Comparison of ENCODE assay signal across 10 cellular contexts in genomic region chr6:42403831-42404230, GRCh38. TPM values are rescaled to one million over a fixed set of nuclear protein-coding genes. Genes with fewer than 3 reads are reported as not detected.
DNase-seq lines count a peak whose midpoint lies in the region; ATAC-seq and TF ChIP-seq lines count a peak whose summit lies in the region.
"Had no signal": no experiment of that assay in that cellular context is flagged by ENCODE, and none has a peak within 500 bp of the region (broad histone marks: within the 10 kb centered on the region; RNA-seq: fewer than 3 reads in every experiment).

No MANE protein-coding gene starts in this region.

- TF ChIP-seq POLR2A in testis (IDR thresholded peaks at IDR 0.05), result no peak

- peak overlapping the region; percentile 95 for H3K27ac Mint-ChIP-seq in activated naive CD4-positive, alpha-beta T cell treated with anti-CD3 and anti-CD28 coated beads, Interleukin-2, amount 50 U/mL, for 24 hours
- H3K27ac Mint-ChIP-seq in activated T-helper 17 cell treated with anti-CD3 and anti-CD28 coated beads, Interleukin-2, amount 50 U/mL, for 72 hours, result peak overlapping the region; percentile 58

- H3K27me3 Mint-ChIP-seq in activated naive CD4-positive, alpha-beta T cell treated with anti-CD3 and anti-CD28 coated beads, Interleukin-2, amount 50 U/mL, for 24 hours, result no peaks in the 10 kb centered on the region
- H3K27me3 Mint-ChIP-seq in activated T-helper 17 cell treated with anti-CD3 and anti-CD28 coated beads, Interleukin-2, amount 50 U/mL, for 72 hours, result no peaks in the 10 kb centered on the region

- peaks cover 26% of the 10 kb centered on the region for H3K4me1 ChIP-seq in testis

- H3K27me3 ChIP-seq in testis, result no peaks in the 10 kb centered on the region

- no peak overlapping the region for H3K4me3 ChIP-seq in testis

- 72 to 80% methylated on average over 4 to 5 of the region's 5 CpGs for WGBS in testis, 2 donors

- no peaks in the 10 kb centered on the region for H3K9me3 Mint-ChIP-seq in activated naive CD4-positive, alpha-beta T cell treated with anti-CD3 and anti-CD28 coated beads, Interleukin-2, amount 50 U/mL, for 24 hours
- no peaks in the 10 kb centered on the region for H3K9me3 Mint-ChIP-seq in activated T-helper 17 cell treated with anti-CD3 and anti-CD28 coated beads, Interleukin-2, amount 50 U/mL, for 72 hours
- H3K9me3 Mint-ChIP-seq: neural crest cell had no signal

- H3K36me3 ChIP-seq in testis (ENCODE audit: low read depth, missing control alignments), result no peaks in the 10 kb centered on the region

- H3K27ac ChIP-seq in testis, result no peak overlapping the region

- intact Hi-C loops in testis (cut with DNase I; ENCODE audit: low total_unique reads), result no loop called here

- no peak for TF ChIP-seq CTCF in testis (IDR thresholded peaks at IDR 0.05)

- peaks cover 79% of the 10 kb centered on the region for H3K4me1 Mint-ChIP-seq in activated naive CD4-positive, alpha-beta T cell treated with anti-CD3 and anti-CD28 coated beads, Interleukin-2, amount 50 U/mL, for 24 hours
- H3K4me1 Mint-ChIP-seq in activated T-helper 17 cell treated with anti-CD3 and anti-CD28 coated beads, Interleukin-2, amount 50 U/mL, for 72 hours, result peaks cover 44% of the 10 kb centered on the region

- H3K4me3 Mint-ChIP-seq in activated naive CD4-positive, alpha-beta T cell treated with anti-CD3 and anti-CD28 coated beads, Interleukin-2, amount 50 U/mL, for 24 hours, result peak overlapping the region; percentile 62
- peak overlapping the region; percentile 60 for H3K4me3 Mint-ChIP-seq in activated T-helper 17 cell treated with anti-CD3 and anti-CD28 coated beads, Interleukin-2, amount 50 U/mL, for 72 hours
- H3K4me3 Mint-ChIP-seq: neural crest cell had no signal

- no peak for DNase-seq in activated naive CD4-positive, alpha-beta T cell treated with anti-CD3 and anti-CD28 coated beads, Interleukin-2, amount 50 U/mL, for 16 hours
- DNase-seq in left lobe of liver (ENCODE audit: low spot score), result peak; percentile 33
- peak; percentile 12 for DNase-seq in testis
- no peak for DNase-seq in NCI-H2196 treated with DMSO at 0.1 percent for 48 hours (lab: John Stamatoyannopoulos, UW; ENCODE audit: unreplicated experiment)
- no peak for DNase-seq in cerebellum (ENCODE audit: low spot score)
- DNase-seq: NCI-H82 had no signal

- ATAC-seq in activated T-helper 17 cell treated with anti-CD3 and anti-CD28 coated beads, Interleukin-2, amount 50 U/mL, for 72 hours (replicated peaks), result no peak
- ATAC-seq in left lobe of liver (no peak), GM21737 (IDR thresholded peaks at IDR 0.05; ENCODE audit: unreplicated experiment) (no peak)

- peaks cover 2% of the 10 kb centered on the region for H3K36me3 Mint-ChIP-seq in activated naive CD4-positive, alpha-beta T cell treated with anti-CD3 and anti-CD28 coated beads, Interleukin-2, amount 50 U/mL, for 24 hours
- peaks cover 2% of the 10 kb centered on the region for H3K36me3 Mint-ChIP-seq in activated T-helper 17 cell treated with anti-CD3 and anti-CD28 coated beads, Interleukin-2, amount 50 U/mL, for 72 hours (ENCODE audit: low read depth)

- H3K9me3 ChIP-seq in testis, result no peaks in the 10 kb centered on the region

RNA-seq across cellular contexts. Expression of gene TRERF1, which starts 47.9 kb away (rescaled TPM):
- 10 to 100 TPM; 16.6 to 32.4 TPM for total RNA-seq in activated T-helper 17 cell treated with anti-CD3 and anti-CD28 coated beads, Interleukin-2, amount 50 U/mL, for 72 hours
- 0.58 TPM for total RNA-seq in left lobe of liver
- 10 to 100 TPM; 40.4 to 49.1 TPM for total RNA-seq in testis
- polyA plus RNA-seq in testis (ENCODE audit: insufficient read depth, low read depth, low replicate concordance), result 13.7 TPM
- 6.4 TPM for total RNA-seq in cerebellum

Comparison
In these comparisons a context has a peak if more than half of its experiments do, and no peak if none do; other contexts are left out.
1. DNase-seq: peak in left lobe of liver (single experiment) and testis (single experiment); none in activated naive CD4-positive, alpha-beta T cell treated with anti-CD3 and anti-CD28 coated beads, Interleukin-2, amount 50 U/mL, for 16 hours (single experiment), NCI-H2196 treated with DMSO at 0.1 percent for 48 hours (single experiment) and cerebellum (single experiment).